ENCODE assay signal across 8 cellular contexts in the genomic region with DNA sequence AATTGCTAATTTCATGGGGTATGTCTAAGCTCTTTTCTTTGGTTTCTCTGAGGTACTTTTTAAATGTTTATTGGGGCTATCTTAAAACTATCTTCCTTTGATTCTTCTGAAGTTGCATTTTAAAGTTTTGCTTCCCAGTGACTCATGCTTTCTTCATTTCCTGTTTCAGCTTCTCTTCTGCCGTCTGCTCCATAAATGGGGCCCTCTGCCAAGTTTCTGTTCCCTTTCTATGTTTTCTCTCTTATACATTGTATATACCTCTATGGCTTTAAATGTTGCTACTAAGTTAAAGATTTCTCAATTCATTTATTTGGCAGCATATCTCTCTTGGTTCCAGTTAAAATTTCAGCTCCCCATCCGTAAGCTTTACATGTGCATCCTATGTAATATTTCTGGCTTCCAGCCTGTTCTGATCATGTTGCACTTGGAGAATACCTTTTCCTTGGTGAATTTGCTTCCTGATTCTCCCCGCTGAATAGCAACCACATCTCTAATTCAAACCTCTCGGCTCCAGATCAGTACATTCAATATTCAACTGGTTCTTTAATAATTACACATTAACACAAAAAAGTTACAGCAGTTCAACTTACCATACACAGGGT.
A peak's percentile ranks its signal among the peaks of the same experiment; 100 is the strongest.
DNase-seq lines count a peak whose midpoint lies in the region; ATAC-seq, FAIRE-seq and TF ChIP-seq lines count a peak whose summit lies in the region.

No MANE protein-coding gene starts in this region.

- DNase-seq in GM12891 (ENCODE audit: insufficient read length, low spot score) (no peak), SHP77 treated with DMSO at 0.1 percent for 48 hours (lab: John Stamatoyannopoulos, UW) (no peak), NK-92 (lab: John Stamatoyannopoulos, UW; ENCODE audit: unreplicated experiment) (no peak), DMS114 treated with DMSO at 0.1 percent for 48 hours (lab: John Stamatoyannopoulos, UW; ENCODE audit: unreplicated experiment) (no peak)
- DNase-seq in activated CD8-positive, alpha-beta T cell treated with anti-CD3 and anti-CD28 coated beads for 36 hours, result peak; percentile 43

- no peak for TF ChIP-seq POLR2A in GM12891 (IDR thresholded peaks at IDR 0.05; ENCODE audit: low read depth, low read length)

- H3K4me3 Mint-ChIP-seq in IgD-negative memory B cell, result peak overlapping the region; percentile 1 to 83 (median 32)
- H3K4me3 Mint-ChIP-seq in activated CD8-positive, alpha-beta T cell treated with anti-CD3 and anti-CD28 coated beads for 36 hours, result peak overlapping the region; percentile 26

- H3K27me3 ChIP-seq in layer of hippocampus (ENCODE audit: control insufficient read depth, insufficient read depth, low read length), result no peaks in the 10 kb centered on the region

- peak; percentile 82 for ATAC-seq in GM21737 (IDR thresholded peaks at IDR 0.05; ENCODE audit: unreplicated experiment)
- peak; percentile 51 for ATAC-seq in activated CD8-positive, alpha-beta T cell treated with anti-CD3 and anti-CD28 coated beads for 36 hours

- TF ChIP-seq CTCF in activated CD8-positive, alpha-beta T cell treated with anti-CD3 and anti-CD28 coated beads for 36 hours (IDR thresholded peaks at IDR 0.05), result no peak

- no peaks in the 10 kb centered on the region for H3K9me3 Mint-ChIP-seq in IgD-negative memory B cell
- H3K9me3 Mint-ChIP-seq in activated CD8-positive, alpha-beta T cell treated with anti-CD3 and anti-CD28 coated beads for 36 hours, result peaks cover 6% of the 10 kb centered on the region

- FAIRE-seq in GM12891 (lab: Jason Lieb, UNC), result peak; percentile 76

- peak overlapping the region; percentile 30 for H3K27ac ChIP-seq in layer of hippocampus (ENCODE audit: low read depth, low read length)

- POLR2A ChIA-PET in activated CD8-positive, alpha-beta T cell treated with anti-CD3 and anti-CD28 coated beads for 36 hours (lab: Charles Lee), result interaction anchor here (6.2 kb wide), 1 partner anchor 125 kb away, joined by 50 read pairs; the partner anchor contains the start of gene ST8SIA4

- H3K4me1 Mint-ChIP-seq in IgD-negative memory B cell, result peaks cover 31 to 48% (median 35%) of the 10 kb centered on the region in 3 donors
- H3K4me1 Mint-ChIP-seq in activated CD8-positive, alpha-beta T cell treated with anti-CD3 and anti-CD28 coated beads for 36 hours (ENCODE audit: low read depth), result peaks cover 45% of the 10 kb centered on the region

- no peaks in the 10 kb centered on the region for H3K27me3 Mint-ChIP-seq in IgD-negative memory B cell
- H3K27me3 Mint-ChIP-seq in activated CD8-positive, alpha-beta T cell treated with anti-CD3 and anti-CD28 coated beads for 36 hours, result no peaks in the 10 kb centered on the region

- H3K27ac Mint-ChIP-seq in IgD-negative memory B cell, result peak overlapping the region; percentile 4 to 73 (median 7)
- peak overlapping the region; percentile 88 for H3K27ac Mint-ChIP-seq in activated CD8-positive, alpha-beta T cell treated with anti-CD3 and anti-CD28 coated beads for 36 hours

- intact Hi-C loops in activated CD8-positive, alpha-beta T cell treated with anti-CD3 and anti-CD28 coated beads for 36 hours (cut with micrococcal nuclease), result loop anchor here (5.0 kb wide), 1 partner anchor 65 kb away; no protein-coding TSS in a partner anchor

- no peaks in the 10 kb centered on the region for H3K36me3 Mint-ChIP-seq in IgD-negative memory B cell
- peaks cover 3% of the 10 kb centered on the region for H3K36me3 Mint-ChIP-seq in activated CD8-positive, alpha-beta T cell treated with anti-CD3 and anti-CD28 coated beads for 36 hours (ENCODE audit: low read depth)

- CTCF ChIA-PET in activated CD8-positive, alpha-beta T cell treated with anti-CD3 and anti-CD28 coated beads for 36 hours (lab: Charles Lee), result interaction anchor here (0.8 to 4.2 kb wide), 4 partner anchors 26 to 131 kb away, joined by 3 to 29 read pairs (median 4); partner anchors contain the start of gene ST8SIA4

TF ChIP-seq in GM12891, 5 proteins besides CTCF, POLR2A, EP300 and RAD21:
- TF ChIP-seq SPI1 (IDR thresholded peaks at IDR 0.05; ENCODE audit: low read depth, low read length) (peak; percentile 98), POU2F2 (IDR thresholded peaks at IDR 0.05; ENCODE audit: low read depth, low read length) (no peak)
